ENCODE assay signal across 1 cellular context in the genomic region with DNA sequence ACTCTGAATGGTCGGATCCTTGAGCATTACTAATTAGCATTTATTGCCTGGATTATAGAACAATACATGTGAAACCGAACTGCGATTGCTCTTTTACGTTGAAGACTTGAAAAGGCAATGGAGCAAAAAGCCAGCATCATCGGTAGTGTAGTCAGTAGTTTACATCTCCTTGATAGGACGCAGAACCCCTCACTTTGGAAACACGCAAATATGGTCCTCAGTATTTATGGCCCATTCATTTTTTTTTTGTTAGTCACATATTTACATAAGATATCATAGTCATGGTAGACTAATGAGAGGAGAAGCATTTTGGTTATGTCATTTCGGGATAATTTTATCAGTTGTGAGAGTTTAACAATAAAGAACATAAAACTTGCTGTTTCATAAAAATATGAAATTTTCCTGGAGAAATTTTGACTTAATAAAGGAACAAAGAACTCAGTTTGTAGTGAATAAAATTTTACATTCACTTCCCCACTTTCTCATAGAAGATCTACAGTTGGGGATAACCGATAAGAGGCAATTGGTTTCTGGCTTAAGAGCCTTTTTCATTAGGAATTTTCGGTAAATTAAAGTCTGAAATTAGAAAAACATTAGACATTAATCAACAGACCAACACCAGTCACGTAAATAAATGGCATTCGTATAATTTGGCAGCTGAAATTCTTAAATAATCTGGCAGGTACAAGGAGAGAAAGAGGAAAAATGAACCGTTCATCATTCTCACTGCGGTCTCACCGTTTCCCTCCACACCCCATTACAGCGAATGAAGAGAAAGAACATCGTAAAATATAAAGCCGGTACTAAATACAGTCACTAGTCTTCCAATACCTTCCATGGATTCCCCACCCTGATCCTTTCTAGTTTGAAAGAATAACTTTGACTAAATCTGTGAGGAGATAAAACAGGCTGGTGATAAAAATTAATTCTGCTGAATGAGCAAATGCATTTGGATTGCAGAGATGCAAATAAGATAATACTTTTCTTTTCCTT.
TF ChIP-seq lines count a peak whose summit lies in the region.

No MANE protein-coding gene starts in this region.

TF ChIP-seq in endothelial cell of umbilical vein, 7 proteins besides CTCF, POLR2A, EP300 and RAD21:
- no peak for TF ChIP-seq POLR2AphosphoS5 (IDR thresholded peaks at IDR 0.05; ENCODE audit: insufficient read depth, low read depth, low read length)
- TF ChIP-seq, protein P1, sequence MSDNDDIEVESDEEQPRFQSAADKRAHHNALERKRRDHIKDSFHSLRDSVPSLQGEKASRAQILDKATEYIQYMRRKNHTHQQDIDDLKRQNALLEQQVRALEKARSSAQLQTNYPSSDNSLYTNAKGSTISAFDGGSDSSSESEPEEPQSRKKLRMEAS (IDR thresholded peaks at IDR 0.05; ENCODE audit: insufficient read depth, insufficient read length), result no peak
